ENCODE assay signal across 10 cellular contexts in genomic region chr10:75397571-75397921, GRCh38. TPM values are rescaled to one million over a fixed set of nuclear protein-coding genes. Genes with fewer than 3 reads are reported as not detected.
DNase-seq lines count a peak whose midpoint lies in the region; ATAC-seq and TF ChIP-seq lines count a peak whose summit lies in the region.
"Had no signal": no experiment of that assay in that cellular context is flagged by ENCODE, and none has a peak within 500 bp of the region (broad histone marks: within the 10 kb centered on the region; RNA-seq: fewer than 3 reads in every experiment).

No MANE protein-coding gene starts in this region.

- H3K27me3 Mint-ChIP-seq in Calu3 (ENCODE audit: unreplicated experiment): no peaks in the 10 kb centered on the region
- H3K27me3 Mint-ChIP-seq in activated T-helper 2 cell treated with anti-CD3 and anti-CD28 coated beads, Interferon-gamma antibody, Interleukin-2, Interleukin-4, amounts not matched to agents 10 μg/mL and 5 μg/mL and 100 μg/mL, durations not matched to agents 14 hours and 24 hours and 36 hours (ENCODE audit: low read depth): peaks cover 54% of the 10 kb centered on the region

- H3K27ac ChIP-seq in ectodermal cell (ENCODE audit: insufficient read depth, low read depth, low read length, poor library complexity, severe bottlenecking): no peak overlapping the region
- peak overlapping the region; percentile 58 to 70 (median 58) for H3K27ac ChIP-seq in right lobe of liver
- H3K27ac ChIP-seq in subcutaneous abdominal adipose tissue (ENCODE audit: low read depth, low read length): peak overlapping the region; percentile 93

- H3K9me3 ChIP-seq in ectodermal cell (ENCODE audit: control insufficient read depth, low read length): no peaks in the 10 kb centered on the region
- H3K9me3 ChIP-seq in right lobe of liver: no peaks in the 10 kb centered on the region
- H3K9me3 ChIP-seq in subcutaneous abdominal adipose tissue (ENCODE audit: control insufficient read depth in 5 of 5, low read length in 5 of 5): no peaks in the 10 kb centered on the region

- no peak overlapping the region for H3K4me3 Mint-ChIP-seq in Calu3 (ENCODE audit: low read depth, unreplicated experiment)
- H3K4me3 Mint-ChIP-seq in activated T-helper 2 cell treated with anti-CD3 and anti-CD28 coated beads, Interferon-gamma antibody, Interleukin-2, Interleukin-4, amounts not matched to agents 10 μg/mL and 5 μg/mL and 100 μg/mL, durations not matched to agents 14 hours and 24 hours and 36 hours (ENCODE audit: low read depth): no peak overlapping the region
- H3K4me3 Mint-ChIP-seq: activated CD8-positive, alpha-beta memory T cell treated with anti-CD3 and anti-CD28 coated beads, Interleukin-2, amount 10 ng/mL, durations not matched to agents 7 days and 5 days had no signal

- intact Hi-C loops in right lobe of liver (cut with DNase I): loop anchor here in 1 of 2 donors (10.0 kb wide), 2 partner anchors 517 to 637 kb away; no protein-coding TSS in a partner anchor
- intact Hi-C loops in Calu3 (cut with micrococcal nuclease; ENCODE audit: unreplicated experiment): no loop called here
- intact Hi-C loops in activated T-helper 2 cell treated with anti-CD3 and anti-CD28 coated beads, Interferon-gamma antibody, Interleukin-2, Interleukin-4, amounts not matched to agents 10 μg/mL and 5 μg/mL and 100 μg/mL, durations not matched to agents 14 hours and 24 hours and 36 hours (cut with micrococcal nuclease): no loop called here

- no peak for DNase-seq in HFF-Myc (ENCODE audit: extremely low read depth, low read depth)
- DNase-seq in right lobe of liver: no peak
- DNase-seq in Calu3: no peak
- no peak for DNase-seq in activated T-helper 2 cell treated with anti-CD3 and anti-CD28 coated beads, Interferon-gamma antibody, Interleukin-2, Interleukin-4, amounts not matched to agents 10 μg/mL and 5 μg/mL and 100 μg/mL, durations not matched to agents 14 hours and 24 hours and 36 hours (ENCODE audit: low spot score)
- DNase-seq: activated CD8-positive, alpha-beta memory T cell treated with anti-CD3 and anti-CD28 coated beads, Interleukin-2, amount 10 ng/mL, durations not matched to agents 7 days and 5 days; NCI-H2029 treated with DMSO at 0.1 percent for 48 hours had no signal

- H3K4me3 ChIP-seq in HFF-Myc (replicated peaks; ENCODE audit: low read depth, low read length) (0 out of 2 replicates have a peak overlapping the region, but pooled peaks have one; percentile 4), ectodermal cell (ENCODE audit: insufficient read depth, low read depth, low read length) (peak overlapping the region; percentile 91), right lobe of liver (peak overlapping the region; percentile 46 to 65 (median 55)), subcutaneous abdominal adipose tissue (ENCODE audit: low read depth in 1 of 5, low read length in 5 of 5) (peak overlapping the region; percentile 75 to 99 (median 93))

- ATAC-seq in right lobe of liver (no peak), HG02678 (IDR thresholded peaks at IDR 0.05; ENCODE audit: unreplicated experiment) (no peak), GM18511 (IDR thresholded peaks at IDR 0.05; ENCODE audit: unreplicated experiment) (no peak)
- ATAC-seq: activated CD8-positive, alpha-beta memory T cell treated with anti-CD3 and anti-CD28 coated beads, Interleukin-2, amount 10 ng/mL, durations not matched to agents 7 days and 5 days had no signal

- no peak for TF ChIP-seq POLR2A in right lobe of liver (IDR thresholded peaks at IDR 0.05)

- H3K4me1 ChIP-seq in ectodermal cell (ENCODE audit: control insufficient read depth, insufficient read depth, low read length): no peaks in the 10 kb centered on the region
- peaks cover 0 to 13% (median 2%) of the 10 kb centered on the region in 4 donors for H3K4me1 ChIP-seq in right lobe of liver
- peaks cover 0 to 47% (median 45%) of the 10 kb centered on the region in 5 donors for H3K4me1 ChIP-seq in subcutaneous abdominal adipose tissue (ENCODE audit: control insufficient read depth in 5 of 5, insufficient read depth in 5 of 5, low read length in 5 of 5)

- BruUV-seq in Calu3 (replicated peaks; lab: Mats Ljungman, UMichigan): no TSS peak

- H3K9ac ChIP-seq in subcutaneous abdominal adipose tissue (ENCODE audit: low read length in 5 of 5): peak overlapping the region in 2 of 5 donors; percentile 64 to 75

- no peaks in the 10 kb centered on the region for H3K4me1 Mint-ChIP-seq in Calu3 (ENCODE audit: low read depth, unreplicated experiment)
- H3K4me1 Mint-ChIP-seq in activated T-helper 2 cell treated with anti-CD3 and anti-CD28 coated beads, Interferon-gamma antibody, Interleukin-2, Interleukin-4, amounts not matched to agents 10 μg/mL and 5 μg/mL and 100 μg/mL, durations not matched to agents 14 hours and 24 hours and 36 hours (ENCODE audit: low read depth): peaks cover 10% of the 10 kb centered on the region

- WGBS in ectodermal cell, 2 experiments: 3 to 8% methylated on average over 10 to 16 of the region's 16 CpGs
- 65% methylated on average over 15 of the region's 16 CpGs for WGBS in right lobe of liver (ENCODE audit: insufficient coverage, low coverage, low lambda C conversion rate, missing lambda C conversion rate)

- H3K27me3 ChIP-seq in ectodermal cell (ENCODE audit: control insufficient read depth, insufficient read depth, low read length, poor library complexity, severe bottlenecking) (peaks cover 84% of the 10 kb centered on the region), right lobe of liver (no peaks in the 10 kb centered on the region), subcutaneous abdominal adipose tissue (ENCODE audit: control insufficient read depth in 5 of 5, insufficient read depth in 4 of 5, low read length in 5 of 5) (peaks cover 0 to 5% (median 0%) of the 10 kb centered on the region in 5 donors)

- CTCF ChIA-PET in Calu3 (lab: Charles Lee): no interaction called here

- no peak overlapping the region for H3K27ac Mint-ChIP-seq in Calu3 (ENCODE audit: unreplicated experiment)
- no peak overlapping the region for H3K27ac Mint-ChIP-seq in activated T-helper 2 cell treated with anti-CD3 and anti-CD28 coated beads, Interferon-gamma antibody, Interleukin-2, Interleukin-4, amounts not matched to agents 10 μg/mL and 5 μg/mL and 100 μg/mL, durations not matched to agents 14 hours and 24 hours and 36 hours
- H3K27ac Mint-ChIP-seq: activated CD8-positive, alpha-beta memory T cell treated with anti-CD3 and anti-CD28 coated beads, Interleukin-2, amount 10 ng/mL, durations not matched to agents 7 days and 5 days had no signal

- TF ChIP-seq CTCF in HFF-Myc (IDR thresholded peaks at IDR 0.05; ENCODE audit: low read depth, low read length, missing control alignments) (no peak), right lobe of liver (IDR thresholded peaks at IDR 0.05) (no peak), Calu3 (IDR thresholded peaks at IDR 0.05; ENCODE audit: unreplicated experiment) (no peak)

- H3K9me3 Mint-ChIP-seq in Calu3 (ENCODE audit: low read depth, unreplicated experiment): no peaks in the 10 kb centered on the region
- no peaks in the 10 kb centered on the region for H3K9me3 Mint-ChIP-seq in activated T-helper 2 cell treated with anti-CD3 and anti-CD28 coated beads, Interferon-gamma antibody, Interleukin-2, Interleukin-4, amounts not matched to agents 10 μg/mL and 5 μg/mL and 100 μg/mL, durations not matched to agents 14 hours and 24 hours and 36 hours

- H3K36me3 ChIP-seq in ectodermal cell (ENCODE audit: control insufficient read depth, insufficient read depth, low read length) (peaks cover 13% of the 10 kb centered on the region), right lobe of liver (peaks cover 0 to 6% (median 0%) of the 10 kb centered on the region in 4 donors), subcutaneous abdominal adipose tissue (ENCODE audit: control insufficient read depth in 5 of 5, insufficient read depth in 5 of 5, low read length in 5 of 5) (peaks cover 0 to 13% (median 6%) of the 10 kb centered on the region in 5 donors)

- peaks cover 53% of the 10 kb centered on the region for H3K36me3 Mint-ChIP-seq in Calu3 (ENCODE audit: insufficient read depth, unreplicated experiment)
- no peaks in the 10 kb centered on the region for H3K36me3 Mint-ChIP-seq in activated T-helper 2 cell treated with anti-CD3 and anti-CD28 coated beads, Interferon-gamma antibody, Interleukin-2, Interleukin-4, amounts not matched to agents 10 μg/mL and 5 μg/mL and 100 μg/mL, durations not matched to agents 14 hours and 24 hours and 36 hours (ENCODE audit: low read depth)
- H3K36me3 Mint-ChIP-seq: activated CD8-positive, alpha-beta memory T cell treated with anti-CD3 and anti-CD28 coated beads, Interleukin-2, amount 10 ng/mL, durations not matched to agents 7 days and 5 days had no signal

RNA-seq across cellular contexts. Expression of gene ZNF503, which starts 4.0 kb away (rescaled TPM):
- 42.5 TPM for polyA plus RNA-seq in ectodermal cell (2013, experiment 1 of 4)
- 48.6 TPM for polyA plus RNA-seq in ectodermal cell (2013, experiment 2 of 4)
- 60.3 TPM for polyA plus RNA-seq in ectodermal cell (2013, experiment 3 of 4)
- polyA plus RNA-seq in ectodermal cell (2013, experiment 4 of 4): 64.8 TPM
- total RNA-seq in right lobe of liver: 1 to 10 TPM; 2.9 to 7.1 (median 5.4) TPM
- 12.5 and 12.8 TPM in 2 replicates for total RNA-seq in Calu3 (2022)
- total RNA-seq in activated T-helper 2 cell treated with anti-CD3 and anti-CD28 coated beads, Interferon-gamma antibody, Interleukin-2, Interleukin-4, amounts not matched to agents 10 μg/mL and 5 μg/mL and 100 μg/mL, durations not matched to agents 14 hours and 24 hours and 36 hours: 0.30 and 0.34 TPM in 2 replicates

RNA-seq across cellular contexts. Expression of gene LRMDA, which starts 33.9 kb away (rescaled TPM):
- polyA plus RNA-seq in ectodermal cell (2013, experiment 1 of 4): 0.28 TPM
- 1.3 TPM for polyA plus RNA-seq in ectodermal cell (2013, experiment 2 of 4)
- polyA plus RNA-seq in ectodermal cell (2013, experiment 3 of 4): 1.3 TPM
- polyA plus RNA-seq in ectodermal cell (2013, experiment 4 of 4): 0.65 TPM
- total RNA-seq in right lobe of liver (10 to 100 TPM in 5 of 6 experiments, 1 to 10 TPM in 1; 9.9 to 19.9 (median 16.3) TPM), Calu3 (2022) (5.5 and 7.6 TPM in 2 replicates)
- total RNA-seq in activated T-helper 2 cell treated with anti-CD3 and anti-CD28 coated beads, Interferon-gamma antibody, Interleukin-2, Interleukin-4, amounts not matched to agents 10 μg/mL and 5 μg/mL and 100 μg/mL, durations not matched to agents 14 hours and 24 hours and 36 hours: not detected in 2 replicates
- total RNA-seq: activated CD8-positive, alpha-beta memory T cell treated with anti-CD3 and anti-CD28 coated beads, Interleukin-2, amount 10 ng/mL, durations not matched to agents 7 days and 5 days had no signal

Comparison
In these comparisons a context has a peak if more than half of its experiments do, and no peak if none do; other contexts are left out.
1. H3K4me3 ChIP-seq: peak in every context shown above with its lines; median percentile 93 in subcutaneous abdominal adipose tissue; 91 in ectodermal cell; 55 in right lobe of liver; 4 in HFF-Myc.